In genomic region chr12:3217683-3218079, GRCh38 we compare ENCODE assay signal across 14 cellular contexts.
DNase-seq lines count a peak whose midpoint lies in the region; ATAC-seq and TF ChIP-seq lines count a peak whose summit lies in the region.
"Had no signal": no experiment of that assay in that cellular context is flagged by ENCODE, and none has a peak within 500 bp of the region (broad histone marks: within the 10 kb centered on the region; RNA-seq: fewer than 3 reads in every experiment).

No MANE protein-coding gene starts in this region.

- intact Hi-C loops in sciatic nerve (cut with DNase I): no loop called here

- H3K36me3 Mint-ChIP-seq in endothelial cell (ENCODE audit: low read depth, unreplicated experiment) (peaks cover 12% of the 10 kb centered on the region), osteocyte (ENCODE audit: unreplicated experiment) (peaks cover 12% of the 10 kb centered on the region)

- H3K9me3 Mint-ChIP-seq in endothelial cell (ENCODE audit: unreplicated experiment) (no peaks in the 10 kb centered on the region), osteocyte (ENCODE audit: unreplicated experiment) (no peaks in the 10 kb centered on the region)
- H3K9me3 Mint-ChIP-seq: T-helper 2 cell treated with Interferon-gamma antibody and Interleukin-4, amounts not matched to agents 5 μg/mL and 100 μg/mL, for 36 hours had no signal

- TF ChIP-seq CTCF in RWPE2 (IDR thresholded peaks at IDR 0.05; ENCODE audit: poor library complexity, severe bottlenecking) (no peak), endothelial cell (IDR thresholded peaks at IDR 0.05; ENCODE audit: unreplicated experiment) (no peak), osteocyte (IDR thresholded peaks at IDR 0.05) (no peak)

- H3K9ac ChIP-seq in BLaER1 treated with 17β-estradiol and CSF1 and Interleukin-3, amounts not matched to agents 10 nM and 100 nM: peak overlapping the region in 8 of 11 experiments; percentile 70 to 91 (median 82); a peak in 15 of 22 replicates

- DNase-seq in RWPE2 (ENCODE audit: low spot score) (no peak), endothelial cell (ENCODE audit: low spot score) (no peak), osteocyte (ENCODE audit: extremely low spot score, unreplicated experiment) (no peak), sciatic nerve (ENCODE audit: low spot score) (no peak)
- no peak for DNase-seq in stimulated activated naive CD8-positive, alpha-beta T cell treated with anti-CD3 and anti-CD28 coated beads, Interleukin-15, Interleukin-2, amounts not matched to agents 100 U/mL and 50 U/mL, for 24 hours
- no peak for DNase-seq in NK-92 treated with Interleukin-12 subunit alpha and Interleukin-12 subunit beta, amount 100 ng/mL, for 24 hours (lab: John Stamatoyannopoulos, UW)
- DNase-seq: activated CD4-positive, alpha-beta T cell treated with anti-CD3 and anti-CD28 coated beads for 48 hours; activated CD8-positive, alpha-beta memory T cell treated with anti-CD3 and anti-CD28 coated beads, Interleukin-2, amount 50 U/mL, for 48 hours; activated naive CD4-positive, alpha-beta T cell treated with anti-CD3 and anti-CD28 coated beads, Interleukin-2, amount 50 U/mL, for 16 hours; SIG-M5; stimulated activated CD4-positive, alpha-beta T cell treated with anti-CD3 and anti-CD28 coated beads, Interleukin-2, amount 100 ng/mL, for 24 hours had no signal

- peak overlapping the region; percentile 52 to 100 (median 92) for H3K4me2 ChIP-seq in BLaER1 treated with 17β-estradiol and CSF1 and Interleukin-3, amounts not matched to agents 10 nM and 100 nM

- H3K4me1 ChIP-seq in BLaER1 treated with 17β-estradiol and CSF1 and Interleukin-3, amounts not matched to agents 10 nM and 100 nM: peaks cover 64 to 100% (median 99%) of the 10 kb centered on the region in 10 experiments
- H3K4me1 ChIP-seq in RWPE2 (ENCODE audit: insufficient read depth, poor library complexity, severe bottlenecking): peaks cover 28% of the 10 kb centered on the region

- no peaks in the 10 kb centered on the region for H3K36me3 ChIP-seq in BLaER1 treated with 17β-estradiol and CSF1 and Interleukin-3, amounts not matched to agents 10 nM and 100 nM
- no peaks in the 10 kb centered on the region for H3K36me3 ChIP-seq in RWPE2 (ENCODE audit: low read depth)

- H3K27ac Mint-ChIP-seq in endothelial cell (ENCODE audit: unreplicated experiment) (peak overlapping the region; percentile 42), osteocyte (ENCODE audit: unreplicated experiment) (peak overlapping the region; percentile 83)
- H3K27ac Mint-ChIP-seq: T-helper 2 cell treated with Interferon-gamma antibody and Interleukin-4, amounts not matched to agents 5 μg/mL and 100 μg/mL, for 36 hours had no signal

- H4K20me1 ChIP-seq in BLaER1 treated with 17β-estradiol and CSF1 and Interleukin-3, amounts not matched to agents 10 nM and 100 nM: no peaks in the 10 kb centered on the region

- peaks cover 47% of the 10 kb centered on the region for H3K4me1 Mint-ChIP-seq in endothelial cell (ENCODE audit: unreplicated experiment)
- peaks cover 57% of the 10 kb centered on the region for H3K4me1 Mint-ChIP-seq in osteocyte (ENCODE audit: unreplicated experiment)

- H3K9me3 ChIP-seq in BLaER1 treated with 17β-estradiol and CSF1 and Interleukin-3, amounts not matched to agents 10 nM and 100 nM (replicated peaks in 1 of 11): no peaks in the 10 kb centered on the region
- H3K9me3 ChIP-seq in RWPE2 (ENCODE audit: severe bottlenecking): no peaks in the 10 kb centered on the region

- H3K4me3 Mint-ChIP-seq in endothelial cell (ENCODE audit: unreplicated experiment): no peak overlapping the region
- H3K4me3 Mint-ChIP-seq in osteocyte (ENCODE audit: unreplicated experiment): no peak overlapping the region
- H3K4me3 Mint-ChIP-seq: T-helper 2 cell treated with Interferon-gamma antibody and Interleukin-4, amounts not matched to agents 5 μg/mL and 100 μg/mL, for 36 hours had no signal

- peaks cover 0 to 8% (median 0%) of the 10 kb centered on the region in 11 experiments; a peak in 2 of 22 replicates for H3K27me3 ChIP-seq in BLaER1 treated with 17β-estradiol and CSF1 and Interleukin-3, amounts not matched to agents 10 nM and 100 nM
- no peaks in the 10 kb centered on the region for H3K27me3 ChIP-seq in RWPE2 (ENCODE audit: insufficient read depth, poor library complexity, severe bottlenecking)

- ATAC-seq in RWPE2 (ENCODE audit: low read depth) (no peak), HG03196 (IDR thresholded peaks at IDR 0.05; ENCODE audit: unreplicated experiment) (no peak), sciatic nerve (no peak)
- ATAC-seq in stimulated activated naive CD8-positive, alpha-beta T cell treated with anti-CD3 and anti-CD28 coated beads, Interleukin-15, Interleukin-2, amounts not matched to agents 100 U/mL and 50 U/mL, for 24 hours: no peak

- H3K27me3 Mint-ChIP-seq in endothelial cell (ENCODE audit: unreplicated experiment) (peaks cover 12% of the 10 kb centered on the region), osteocyte (ENCODE audit: unreplicated experiment) (no peaks in the 10 kb centered on the region)

- H3K4me3 ChIP-seq in BLaER1 treated with 17β-estradiol and CSF1 and Interleukin-3, amounts not matched to agents 10 nM and 100 nM: peak overlapping the region in 5 of 10 experiments; percentile 36 to 51 (median 42); a peak in 4 of 20 replicates
- H3K4me3 ChIP-seq in RWPE2 (ENCODE audit: severe bottlenecking): no peak overlapping the region

- peak overlapping the region in 9 of 11 experiments; percentile 61 to 98 (median 92); a peak in 18 of 22 replicates for H3K27ac ChIP-seq in BLaER1 treated with 17β-estradiol and CSF1 and Interleukin-3, amounts not matched to agents 10 nM and 100 nM
- H3K27ac ChIP-seq in RWPE2 (ENCODE audit: poor library complexity, severe bottlenecking): peak overlapping the region; percentile 86
